Comparison of ENCODE assay signal across 6 cellular contexts in the genomic region with DNA sequence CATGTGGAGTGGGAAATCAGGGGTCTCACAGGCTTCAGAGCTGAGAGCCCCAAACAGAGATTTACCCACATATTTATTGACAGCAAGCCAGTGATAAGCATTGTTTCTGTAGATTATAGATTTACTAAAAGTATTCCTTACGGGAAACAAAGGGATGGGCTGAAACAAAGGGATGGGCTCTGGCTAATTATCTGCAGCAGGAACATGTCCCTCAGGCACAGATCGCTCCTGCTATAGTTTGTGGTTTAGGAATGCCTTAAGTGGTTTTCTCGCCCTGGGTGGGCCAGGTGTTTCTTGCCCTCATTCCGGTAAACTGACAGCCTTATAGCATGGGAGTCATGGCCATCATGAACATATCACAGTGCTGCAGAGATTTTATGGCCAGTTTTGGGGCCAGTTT. TPM values are rescaled to one million over a fixed set of nuclear protein-coding genes. Genes with fewer than 3 reads are reported as not detected.
A peak's percentile ranks its signal among the peaks of the same experiment; 100 is the strongest.
DNase-seq lines count a peak whose midpoint lies in the region; ATAC-seq, FAIRE-seq and TF ChIP-seq lines count a peak whose summit lies in the region.
"Not testable (repeated sequence)": the region's sequence is repeated elsewhere in the genome, so short reads cannot be mapped to it uniquely, and the experiment has no call there.

No MANE protein-coding gene starts in this region.

- not testable (repeated sequence) for H3K36me3 ChIP-seq in HCT116 (ENCODE audit: control insufficient read depth in 1 of 2, insufficient read depth in 2 of 2, low read length in 2 of 2); K562 (ENCODE audit: control insufficient read depth, insufficient read depth, low read length); bronchial epithelial cell (ENCODE audit: control insufficient read depth, insufficient read depth, low read length); endodermal cell (ENCODE audit: control insufficient read depth, insufficient read depth, low read length); HepG2 (replicated peaks in 1 of 2; ENCODE audit: control insufficient read depth in 1 of 2, insufficient read depth in 2 of 2, low read length in 2 of 2)

- H3K27me3 ChIP-seq in HCT116 (ENCODE audit: insufficient read depth, low read length); K562 (ENCODE audit: control insufficient read depth in 2 of 2, insufficient read depth in 2 of 2, low read length in 2 of 2); bronchial epithelial cell (ENCODE audit: control insufficient read depth, insufficient read depth, low read length); endodermal cell (ENCODE audit: control insufficient read depth, insufficient read depth, low read length, poor library complexity, severe bottlenecking); HepG2 (ENCODE audit: control insufficient read depth in 1 of 2, insufficient read depth in 2 of 2, low read length in 2 of 2): not testable (repeated sequence)

- H3K9me3 Mint-ChIP-seq in endodermal cell: peaks cover 41% of the 10 kb centered on the region

- not testable (repeated sequence) for H3K9me1 ChIP-seq in K562 (ENCODE audit: control insufficient read depth, insufficient read depth, low read length)

- H3K27ac ChIP-seq in HCT116 (ENCODE audit: low read depth, low read length); K562 (ENCODE audit: extremely low read depth, low read depth, low read length); endodermal cell (ENCODE audit: low read depth, low read length); HepG2 (ENCODE audit: extremely low read length, insufficient read depth, low read length): not testable (repeated sequence)

- not testable (repeated sequence) for H3K9me2 ChIP-seq in HCT116 (ENCODE audit: insufficient read depth)

- not testable (repeated sequence) for H3K4me2 ChIP-seq in HCT116 (ENCODE audit: low read length); K562 (ENCODE audit: insufficient read depth, low read length); HepG2 (ENCODE audit: low read depth, low read length)

- H2AFZ ChIP-seq in HCT116 (ENCODE audit: low read depth, low read length, poor library complexity, severe bottlenecking); K562 (ENCODE audit: low read depth, low read length); HepG2 (ENCODE audit: low read length): not testable (repeated sequence)

- not testable (repeated sequence) for H4K20me1 ChIP-seq in HCT116 (ENCODE audit: insufficient read depth); K562 (replicated peaks; ENCODE audit: control insufficient read depth, insufficient read depth, low read length); HepG2 (ENCODE audit: insufficient read depth, low read length)

- peaks cover 44% of the 10 kb centered on the region for H3K36me3 Mint-ChIP-seq in endodermal cell (ENCODE audit: low read depth)

- TF ChIP-seq RAD21 in HCT116 (IDR thresholded peaks at IDR 0.05; ENCODE audit: low read depth); K562 (CRISPR knock-in tag; conservative IDR thresholded peaks at IDR 0.05 in 1 of 2, IDR thresholded peaks at IDR 0.05 in 1 of 2); HepG2 (CRISPR knock-in tag; IDR thresholded peaks at IDR 0.05): not testable (repeated sequence)

- not testable (repeated sequence) for TF ChIP-seq POLR2A in HCT116 (IDR thresholded peaks at IDR 0.05; ENCODE audit: borderline replicate concordance, extremely low read depth, insufficient read depth, insufficient read length); K562 (conservative IDR thresholded peaks at IDR 0.05); HepG2 (IDR thresholded peaks at IDR 0.05; ENCODE audit: insufficient read depth in 1 of 2, low read depth in 2 of 2, low read length in 2 of 2)

- not testable (repeated sequence) for H3K4me1 ChIP-seq in HCT116 (ENCODE audit: control insufficient read depth in 1 of 2, insufficient read depth in 2 of 2, low read length in 2 of 2); K562 (replicated peaks in 1 of 2; ENCODE audit: control insufficient read depth in 2 of 2, insufficient read depth in 2 of 2, low read length in 2 of 2); endodermal cell (ENCODE audit: control insufficient read depth, insufficient read depth, low read length); HepG2 (ENCODE audit: insufficient read depth, low read length)

- intact Hi-C loops in HCT116 (cut with micrococcal nuclease); K562 (cut with micrococcal nuclease); HepG2 (cut with micrococcal nuclease; ENCODE audit: unreplicated experiment): not testable (repeated sequence)

- BruUV-seq in HCT116 (replicated peaks; lab: Mats Ljungman, UMichigan); K562 (replicated peaks; lab: Mats Ljungman, UMichigan); HepG2 (replicated peaks; lab: Mats Ljungman, UMichigan): not testable (repeated sequence)

- RAD21 ChIA-PET in HCT116 (lab: Charles Lee; ENCODE audit: low non-redundant PET in 1 of 2, low total read pairs in 2 of 2, uncharacterized antibody in 2 of 2, unreplicated experiment in 2 of 2): not testable (repeated sequence)

- CTCF ChIA-PET in HCT116 (lab: Charles Lee); K562 (lab: Yijun Ruan, JAX; ENCODE audit: low intra/inter-chr PET ratio); HepG2 (lab: Yijun Ruan, JAX; ENCODE audit: low intra/inter-chr PET ratio, low total read pairs): not testable (repeated sequence)

- WGBS in K562 (ENCODE audit: insufficient coverage, low coverage, missing lambda C conversion rate): 69% methylated on average over 4 of the region's 4 CpGs
- 94 to 100% methylated on average over 3 to 4 of the region's 4 CpGs for WGBS in endodermal cell (ENCODE audit: insufficient coverage in 1 of 2, insufficient read length in 1 of 2), 2 experiments
- WGBS in HepG2 (ENCODE audit: low lambda C conversion rate): 87% methylated on average over 4 of the region's 4 CpGs

- not testable (repeated sequence) for H3K27ac Mint-ChIP-seq in endodermal cell

- H3K27me3 Mint-ChIP-seq in endodermal cell (ENCODE audit: insufficient read depth): not testable (repeated sequence)

- not testable (repeated sequence) for H3K79me2 ChIP-seq in HCT116 (ENCODE audit: insufficient read depth, low read length); K562 (ENCODE audit: control insufficient read depth, insufficient read depth, low read length); HepG2 (ENCODE audit: insufficient read depth, low read length)

- peaks cover 16% of the 10 kb centered on the region for H3K4me1 Mint-ChIP-seq in endodermal cell

- not testable (repeated sequence) for TF ChIP-seq EP300 in K562 (IDR thresholded peaks at IDR 0.05; ENCODE audit: low read length); HepG2 (IDR thresholded peaks at IDR 0.05; ENCODE audit: low read depth in 2 of 2, low read length in 2 of 2); HepG2 (CRISPR knock-in tag; IDR thresholded peaks at IDR 0.05; ENCODE audit: borderline replicate concordance)

- DNase-seq in HCT116 (ENCODE audit: low read depth, low spot score); K562 (ENCODE audit: extremely low read depth in 1 of 4, low spot score in 3 of 4); bronchial epithelial cell (ENCODE audit: low read depth); endodermal cell; HepG2 (ENCODE audit: low spot score); urothelium cell line (ENCODE audit: low spot score): not testable (repeated sequence)

- not testable (repeated sequence) for TF ChIP-seq CTCF in HCT116 (IDR thresholded peaks at IDR 0.05 in 2 of 3, conservative IDR thresholded peaks at IDR 0.05 in 1 of 3; ENCODE audit: borderline replicate concordance in 1 of 3, insufficient read depth in 1 of 3, low read depth in 2 of 3, low read length in 2 of 3); K562 (IDR thresholded peaks at IDR 0.05 in 2 of 3, conservative IDR thresholded peaks at IDR 0.05 in 1 of 3; ENCODE audit: insufficient read depth in 2 of 3, low read depth in 1 of 3, low read length in 3 of 3); bronchial epithelial cell (IDR thresholded peaks at IDR 0.05; ENCODE audit: insufficient read depth, low read length, severe bottlenecking); endodermal cell (conservative IDR thresholded peaks at IDR 0.05); HepG2 (CRISPR knock-in tag; IDR thresholded peaks at IDR 0.05)

- in situ Hi-C loops in K562 (cut with MboI); HepG2 (cut with HindIII; ENCODE audit: extremely low pct_ligation_motif_present, low pct_unique_long_range_greater_than_20kb): not testable (repeated sequence)

- not testable (repeated sequence) for FAIRE-seq in K562 (lab: Jason Lieb, UNC); HepG2 (lab: Jason Lieb, UNC)
- FAIRE-seq in bronchial epithelial cell (lab: Jason Lieb, UNC) (peak; percentile 7), urothelium cell line (lab: Jason Lieb, UNC) (peak; percentile 44)

- H3K4me3 ChIP-seq in HCT116 (replicated peaks in 1 of 2; ENCODE audit: low read depth in 1 of 2, low read length in 2 of 2); K562; bronchial epithelial cell (ENCODE audit: low read depth, low read length); HepG2 (replicated peaks in 1 of 3; ENCODE audit: insufficient read depth in 1 of 3, low read depth in 2 of 3, low read length in 3 of 3): not testable (repeated sequence)
- H3K4me3 ChIP-seq in endodermal cell (ENCODE audit: low read length): peak overlapping the region; percentile 47

- POLR2A ChIA-PET in HCT116 (lab: Charles Lee); HepG2 (lab: Yijun Ruan, JAX): not testable (repeated sequence)
- POLR2A ChIA-PET in K562 (lab: Yijun Ruan, JAX): interaction anchor here (0.6 kb wide), 1 partner anchor 25 kb away, joined by 3 read pairs; no protein-coding TSS in a partner anchor

- not testable (repeated sequence) for H3K4me3 Mint-ChIP-seq in endodermal cell

- ATAC-seq in HCT116, K562, HepG2: not testable (repeated sequence)

- H3K9me3 ChIP-seq in HCT116 (ENCODE audit: control insufficient read depth in 1 of 2, insufficient read depth in 1 of 2, low read depth in 1 of 2, low read length in 2 of 2); K562 (replicated peaks; ENCODE audit: control insufficient read depth, insufficient read depth, low read depth, low read length): not testable (repeated sequence)
- peaks cover 48% of the 10 kb centered on the region for H3K9me3 ChIP-seq in endodermal cell (ENCODE audit: control insufficient read depth, low read length)
- H3K9me3 ChIP-seq in HepG2 (ENCODE audit: low read length): peaks cover 15% of the 10 kb centered on the region

- not testable (repeated sequence) for H3K9ac ChIP-seq in HCT116 (ENCODE audit: low read length); K562 (ENCODE audit: insufficient read depth in 1 of 2, low read depth in 2 of 2, low read length in 2 of 2); endodermal cell (ENCODE audit: extremely low read depth, low read length, poor library complexity, severe bottlenecking); HepG2 (ENCODE audit: insufficient read depth, low read depth, low read length)

RNA-seq across cellular contexts. Expression of gene FER, which starts 36.9 kb away (rescaled TPM):
- total RNA-seq in HCT116 (2021; ENCODE audit: unreplicated experiment) (32.0 TPM), K562 (2014; rRNA removed) (6.7 and 9.7 TPM in 2 replicates), K562 (2014; rRNA removed; fragmentation: Illumina TruSeq; extraction: Trizol) (18.2 and 22.5 TPM in 2 replicates), K562 (2015; rRNA removed; fragmentation: Illumina TruSeq; extraction: Trizol) (13.8 and 16.8 TPM in 2 replicates), K562 (2021) (14.3 and 16.7 TPM in 2 replicates), bronchial epithelial cell (23.7 and 41.5 TPM in 2 replicates), endodermal cell (10 to 100 TPM; 24.5 to 26.8 TPM), HepG2 (2016; rRNA removed; fragmentation: Illumina TruSeq; extraction: Trizol) (29.0 and 50.4 TPM in 2 replicates)
- 5.8 TPM in 2 replicates for polyA plus RNA-seq in HCT116 (2012)
- total RNA-seq in K562 (2011; cell fraction: chromatin; rRNA removed; ENCODE audit: low replicate concordance): 11.5 and 57.2 TPM in 2 replicates
- total RNA-seq in K562 (2011; cell fraction: nucleolus; rRNA removed): 3.0 and 4.7 TPM in 2 replicates
- 9.2 and 12.5 TPM in 2 replicates for total RNA-seq in K562 (2011; cell fraction: nucleoplasm; rRNA removed)
- polyA plus RNA-seq in K562 (2011; rRNA removed) (6.4 and 8.5 TPM in 2 replicates), K562 (2014; fragmentation: Illumina TruSeq; extraction: Trizol) (6.9 and 8.9 TPM in 2 replicates), K562 (2014; fragmentation: Nextera tagmentation; extraction: Ambion mirVana) (10 to 100 TPM in 1 of 2 experiments, 1 to 10 TPM in 1; 8.8 to 10.3 TPM), K562 (2014; rRNA removed) (7.4 and 10.5 TPM in 2 replicates), HepG2 (2011; rRNA removed) (6.0 and 7.9 TPM in 2 replicates)
- polyA plus RNA-seq in K562 (2011; cell fraction: cytosol; rRNA removed): 0.64 and 1.4 TPM in 2 replicates
- polyA plus RNA-seq in K562 (2011; cell fraction: nucleus; rRNA removed): 3.3 and 5.0 TPM in 2 replicates
- 7.3 and 8.2 TPM in 2 replicates for polyA plus RNA-seq in K562 (2012)
- 36.9 and 51.5 TPM in 2 replicates for polyA minus RNA-seq in K562 (2011; rRNA and poly(A)+ RNA removed)
- polyA minus RNA-seq in K562 (2011; cell fraction: cytosol; rRNA and poly(A)+ RNA removed): 4.3 and 6.3 TPM in 2 replicates
- polyA minus RNA-seq in K562 (2011; cell fraction: nucleus; rRNA and poly(A)+ RNA removed): 12.7 and 35.9 TPM in 2 replicates
- 10.2 TPM for polyA plus RNA-seq in endodermal cell (2013, experiment 1 of 2)
- polyA plus RNA-seq in endodermal cell (2013, experiment 2 of 2): 10.9 TPM
- total RNA-seq in HepG2 (2016; cell fraction: cytosol; rRNA removed; fragmentation: Illumina TruSeq; extraction: Trizol; ENCODE audit: low read depth): 7.0 and 7.7 TPM in 2 replicates
- 28.5 and 55.0 TPM in 2 replicates for total RNA-seq in HepG2 (2016; cell fraction: insoluble cytoplasmic fraction; rRNA removed; fragmentation: Illumina TruSeq; extraction: Trizol)
- 7.8 and 7.9 TPM in 2 replicates for total RNA-seq in HepG2 (2016; cell fraction: membrane; rRNA removed; fragmentation: Illumina TruSeq; extraction: Trizol)
- total RNA-seq in HepG2 (2016; cell fraction: nucleus; rRNA removed; fragmentation: Illumina TruSeq; extraction: Trizol): 57.2 and 62.0 TPM in 2 replicates
- 2.8 and 4.9 TPM in 2 replicates for polyA plus RNA-seq in HepG2 (2011; cell fraction: cytosol; rRNA removed)
- polyA plus RNA-seq in HepG2 (2011; cell fraction: nucleus; rRNA removed): 5.2 and 6.2 TPM in 2 replicates
- polyA plus RNA-seq in HepG2 (2012): 6.6 and 12.7 TPM in 2 replicates
- 1.4 and 2.0 TPM in 2 replicates for polyA plus RNA-seq in HepG2 (2016; cell fraction: cytosol; fragmentation: Illumina TruSeq; extraction: Trizol; ENCODE audit: low read depth)
- polyA plus RNA-seq in HepG2 (2016; cell fraction: insoluble cytoplasmic fraction; fragmentation: Illumina TruSeq; extraction: Trizol; ENCODE audit: low read depth): 13.4 and 16.6 TPM in 2 replicates
- 1.3 and 1.7 TPM in 2 replicates for polyA plus RNA-seq in HepG2 (2016; cell fraction: membrane; fragmentation: Illumina TruSeq; extraction: Trizol; ENCODE audit: low read depth)
- polyA plus RNA-seq in HepG2 (2016; cell fraction: nucleus; fragmentation: Illumina TruSeq; extraction: Trizol; ENCODE audit: insufficient read depth, low read depth): 9.0 and 9.1 TPM in 2 replicates
- polyA minus RNA-seq in HepG2 (2011; rRNA and poly(A)+ RNA removed; ENCODE audit: low replicate concordance): 12.5 and 21.6 TPM in 2 replicates
- 23.5 and 30.5 TPM in 2 replicates for polyA minus RNA-seq in HepG2 (2011; cell fraction: cytosol; rRNA and poly(A)+ RNA removed)
- 105 and 120 TPM in 2 replicates for polyA minus RNA-seq in HepG2 (2011; cell fraction: nucleus; rRNA and poly(A)+ RNA removed)
